In genomic region chr12:57821474-57822214, GRCh38 we compare ENCODE assay signal across 1 cellular context.
TF ChIP-seq lines count a peak whose summit lies in the region.

No MANE protein-coding gene starts in this region.

TF ChIP-seq in K562, 482 proteins besides CTCF, POLR2A, EP300 and RAD21:
- TF ChIP-seq SIX5 (IDR thresholded peaks at IDR 0.05; ENCODE audit: borderline replicate concordance in 1 of 2, insufficient read depth in 1 of 2, low read depth in 1 of 2, low read length in 2 of 2) (no peak), MYNN (IDR thresholded peaks at IDR 0.05) (peak; percentile 13; the same call in 1 of the 2 replicates), MYNN (CRISPR knock-in tag; IDR thresholded peaks at IDR 0.05) (no peak)
